ENCODE assay signal across 2 cellular contexts in genomic region chr17:44794699-44795413, GRCh38.
A peak's percentile ranks its signal among the peaks of the same experiment; 100 is the strongest.
TF ChIP-seq lines count a peak whose summit lies in the region.

No MANE protein-coding gene starts in this region.

TF ChIP-seq in GM23338, 12 proteins besides CTCF, POLR2A, EP300 and RAD21 (continued from another document):
- TF ChIP-seq, protein P1, sequence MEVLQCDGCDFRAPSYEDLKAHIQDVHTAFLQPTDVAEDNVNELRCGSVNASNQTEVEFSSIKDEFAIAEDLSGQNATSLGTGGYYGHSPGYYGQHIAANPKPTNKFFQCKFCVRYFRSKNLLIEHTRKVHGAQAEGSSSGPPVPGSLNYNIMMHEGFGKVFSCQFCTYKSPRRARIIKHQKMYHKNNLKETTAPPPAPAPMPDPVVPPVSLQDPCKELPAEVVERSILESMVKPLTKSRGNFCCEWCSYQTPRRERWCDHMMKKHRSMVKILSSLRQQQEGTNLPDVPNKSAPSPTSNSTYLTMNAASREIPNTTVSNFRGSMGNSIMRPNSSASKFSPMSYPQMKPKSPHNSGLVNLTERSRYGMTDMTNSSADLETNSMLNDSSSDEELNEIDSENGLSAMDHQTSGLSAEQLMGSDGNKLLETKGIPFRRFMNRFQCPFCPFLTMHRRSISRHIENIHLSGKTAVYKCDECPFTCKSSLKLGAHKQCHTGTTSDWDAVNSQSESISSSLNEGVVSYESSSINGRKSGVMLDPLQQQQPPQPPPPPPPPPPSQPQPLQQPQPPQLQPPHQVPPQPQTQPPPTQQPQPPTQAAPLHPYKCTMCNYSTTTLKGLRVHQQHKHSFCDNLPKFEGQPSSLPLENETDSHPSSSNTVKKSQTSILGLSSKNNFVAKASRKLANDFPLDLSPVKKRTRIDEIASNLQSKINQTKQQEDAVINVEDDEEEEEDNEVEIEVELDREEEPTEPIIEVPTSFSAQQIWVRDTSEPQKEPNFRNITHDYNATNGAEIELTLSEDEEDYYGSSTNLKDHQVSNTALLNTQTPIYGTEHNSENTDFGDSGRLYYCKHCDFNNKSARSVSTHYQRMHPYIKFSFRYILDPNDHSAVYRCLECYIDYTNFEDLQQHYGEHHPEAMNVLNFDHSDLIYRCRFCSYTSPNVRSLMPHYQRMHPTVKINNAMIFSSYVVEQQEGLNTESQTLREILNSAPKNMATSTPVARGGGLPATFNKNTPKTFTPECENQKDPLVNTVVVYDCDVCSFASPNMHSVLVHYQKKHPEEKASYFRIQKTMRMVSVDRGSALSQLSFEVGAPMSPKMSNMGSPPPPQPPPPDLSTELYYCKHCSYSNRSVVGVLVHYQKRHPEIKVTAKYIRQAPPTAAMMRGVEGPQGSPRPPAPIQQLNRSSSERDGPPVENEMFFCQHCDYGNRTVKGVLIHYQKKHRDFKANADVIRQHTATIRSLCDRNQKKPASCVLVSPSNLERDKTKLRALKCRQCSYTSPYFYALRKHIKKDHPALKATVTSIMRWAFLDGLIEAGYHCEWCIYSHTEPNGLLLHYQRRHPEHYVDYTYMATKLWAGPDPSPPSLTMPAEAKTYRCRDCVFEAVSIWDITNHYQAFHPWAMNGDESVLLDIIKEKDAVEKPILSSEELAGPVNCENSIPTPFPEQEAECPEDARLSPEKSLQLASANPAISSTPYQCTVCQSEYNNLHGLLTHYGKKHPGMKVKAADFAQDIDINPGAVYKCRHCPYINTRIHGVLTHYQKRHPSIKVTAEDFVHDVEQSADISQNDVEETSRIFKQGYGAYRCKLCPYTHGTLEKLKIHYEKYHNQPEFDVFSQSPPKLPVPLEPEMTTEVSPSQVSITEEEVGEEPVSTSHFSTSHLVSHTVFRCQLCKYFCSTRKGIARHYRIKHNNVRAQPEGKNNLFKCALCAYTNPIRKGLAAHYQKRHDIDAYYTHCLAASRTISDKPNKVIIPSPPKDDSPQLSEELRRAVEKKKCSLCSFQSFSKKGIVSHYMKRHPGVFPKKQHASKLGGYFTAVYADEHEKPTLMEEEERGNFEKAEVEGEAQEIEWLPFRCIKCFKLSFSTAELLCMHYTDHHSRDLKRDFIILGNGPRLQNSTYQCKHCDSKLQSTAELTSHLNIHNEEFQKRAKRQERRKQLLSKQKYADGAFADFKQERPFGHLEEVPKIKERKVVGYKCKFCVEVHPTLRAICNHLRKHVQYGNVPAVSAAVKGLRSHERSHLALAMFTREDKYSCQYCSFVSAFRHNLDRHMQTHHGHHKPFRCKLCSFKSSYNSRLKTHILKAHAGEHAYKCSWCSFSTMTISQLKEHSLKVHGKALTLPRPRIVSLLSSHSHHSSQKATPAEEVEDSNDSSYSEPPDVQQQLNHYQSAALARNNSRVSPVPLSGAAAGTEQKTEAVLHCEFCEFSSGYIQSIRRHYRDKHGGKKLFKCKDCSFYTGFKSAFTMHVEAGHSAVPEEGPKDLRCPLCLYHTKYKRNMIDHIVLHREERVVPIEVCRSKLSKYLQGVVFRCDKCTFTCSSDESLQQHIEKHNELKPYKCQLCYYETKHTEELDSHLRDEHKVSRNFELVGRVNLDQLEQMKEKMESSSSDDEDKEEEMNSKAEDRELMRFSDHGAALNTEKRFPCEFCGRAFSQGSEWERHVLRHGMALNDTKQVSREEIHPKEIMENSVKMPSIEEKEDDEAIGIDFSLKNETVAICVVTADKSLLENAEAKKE (CRISPR knock-in tag; IDR thresholded peaks at IDR 0.05), result no peak
- no peak for TF ChIP-seq EZH2phosphoT487 (IDR thresholded peaks at IDR 0.05; ENCODE audit: unreplicated experiment)
- no peak for TF ChIP-seq ZNF114 (CRISPR knock-in tag; IDR thresholded peaks at IDR 0.05)
- no peak for TF ChIP-seq STAT1 (IDR thresholded peaks at IDR 0.05; ENCODE audit: unreplicated experiment)
- no peak for TF ChIP-seq CREB1 (CRISPR knock-in tag; IDR thresholded peaks at IDR 0.05; ENCODE audit: low read depth)
- TF ChIP-seq POLR2AphosphoS5 (IDR thresholded peaks at IDR 0.05; ENCODE audit: low read depth), result no peak
- TF ChIP-seq EZH2 (IDR thresholded peaks at IDR 0.05; ENCODE audit: low read depth, unreplicated experiment), result no peak
- TF ChIP-seq NANOG (IDR thresholded peaks at IDR 0.05; ENCODE audit: borderline replicate concordance), result no peak
- TF ChIP-seq, protein P2, sequence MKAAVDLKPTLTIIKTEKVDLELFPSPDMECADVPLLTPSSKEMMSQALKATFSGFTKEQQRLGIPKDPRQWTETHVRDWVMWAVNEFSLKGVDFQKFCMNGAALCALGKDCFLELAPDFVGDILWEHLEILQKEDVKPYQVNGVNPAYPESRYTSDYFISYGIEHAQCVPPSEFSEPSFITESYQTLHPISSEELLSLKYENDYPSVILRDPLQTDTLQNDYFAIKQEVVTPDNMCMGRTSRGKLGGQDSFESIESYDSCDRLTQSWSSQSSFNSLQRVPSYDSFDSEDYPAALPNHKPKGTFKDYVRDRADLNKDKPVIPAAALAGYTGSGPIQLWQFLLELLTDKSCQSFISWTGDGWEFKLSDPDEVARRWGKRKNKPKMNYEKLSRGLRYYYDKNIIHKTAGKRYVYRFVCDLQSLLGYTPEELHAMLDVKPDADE (IDR thresholded peaks at IDR 0.05), result no peak
- TF ChIP-seq JUNB (IDR thresholded peaks at IDR 0.05; ENCODE audit: unreplicated experiment), result no peak
- TF ChIP-seq ZNF331 (CRISPR knock-in tag; IDR thresholded peaks at IDR 0.05; ENCODE audit: low read depth), result no peak
TF ChIP-seq in GM23338: peak in this region for 0.

TF ChIP-seq in SK-N-SH, 30 proteins besides CTCF, POLR2A, EP300 and RAD21 (continued from another document):
- TF ChIP-seq GABPA (IDR thresholded peaks at IDR 0.05; ENCODE audit: low read depth) (0 out of 2 replicates have a peak, but pooled peaks have one; percentile 43), MXI1 (IDR thresholded peaks at IDR 0.05; ENCODE audit: low read depth, low read length) (no peak), FOXJ3 (CRISPR knock-in tag; IDR thresholded peaks at IDR 0.05) (no peak), TAF1 (IDR thresholded peaks at IDR 0.05; ENCODE audit: borderline replicate concordance, low read depth, low read length) (no peak), RCOR1 (IDR thresholded peaks at IDR 0.05; ENCODE audit: low read length) (no peak), JUND (IDR thresholded peaks at IDR 0.05) (peak; percentile 63), RFX5 (IDR thresholded peaks at IDR 0.05; ENCODE audit: low read length) (no peak), IRF3 (IDR thresholded peaks at IDR 0.05; ENCODE audit: low read depth, low read length) (no peak), ZBTB33 (IDR thresholded peaks at IDR 0.05; ENCODE audit: borderline replicate concordance, low read depth) (no peak), TCF12 (IDR thresholded peaks at IDR 0.05) (peak; percentile 60), RXRA (IDR thresholded peaks at IDR 0.05; ENCODE audit: borderline replicate concordance, low read depth) (peak; percentile 24; the same call in 1 of the 2 replicates), FOSL2 (IDR thresholded peaks at IDR 0.05; ENCODE audit: borderline replicate concordance, low read depth) (peak; percentile 62; the same call in 1 of the 2 replicates)
- TF ChIP-seq, protein P3, sequence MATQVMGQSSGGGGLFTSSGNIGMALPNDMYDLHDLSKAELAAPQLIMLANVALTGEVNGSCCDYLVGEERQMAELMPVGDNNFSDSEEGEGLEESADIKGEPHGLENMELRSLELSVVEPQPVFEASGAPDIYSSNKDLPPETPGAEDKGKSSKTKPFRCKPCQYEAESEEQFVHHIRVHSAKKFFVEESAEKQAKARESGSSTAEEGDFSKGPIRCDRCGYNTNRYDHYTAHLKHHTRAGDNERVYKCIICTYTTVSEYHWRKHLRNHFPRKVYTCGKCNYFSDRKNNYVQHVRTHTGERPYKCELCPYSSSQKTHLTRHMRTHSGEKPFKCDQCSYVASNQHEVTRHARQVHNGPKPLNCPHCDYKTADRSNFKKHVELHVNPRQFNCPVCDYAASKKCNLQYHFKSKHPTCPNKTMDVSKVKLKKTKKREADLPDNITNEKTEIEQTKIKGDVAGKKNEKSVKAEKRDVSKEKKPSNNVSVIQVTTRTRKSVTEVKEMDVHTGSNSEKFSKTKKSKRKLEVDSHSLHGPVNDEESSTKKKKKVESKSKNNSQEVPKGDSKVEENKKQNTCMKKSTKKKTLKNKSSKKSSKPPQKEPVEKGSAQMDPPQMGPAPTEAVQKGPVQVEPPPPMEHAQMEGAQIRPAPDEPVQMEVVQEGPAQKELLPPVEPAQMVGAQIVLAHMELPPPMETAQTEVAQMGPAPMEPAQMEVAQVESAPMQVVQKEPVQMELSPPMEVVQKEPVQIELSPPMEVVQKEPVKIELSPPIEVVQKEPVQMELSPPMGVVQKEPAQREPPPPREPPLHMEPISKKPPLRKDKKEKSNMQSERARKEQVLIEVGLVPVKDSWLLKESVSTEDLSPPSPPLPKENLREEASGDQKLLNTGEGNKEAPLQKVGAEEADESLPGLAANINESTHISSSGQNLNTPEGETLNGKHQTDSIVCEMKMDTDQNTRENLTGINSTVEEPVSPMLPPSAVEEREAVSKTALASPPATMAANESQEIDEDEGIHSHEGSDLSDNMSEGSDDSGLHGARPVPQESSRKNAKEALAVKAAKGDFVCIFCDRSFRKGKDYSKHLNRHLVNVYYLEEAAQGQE (IDR thresholded peaks at IDR 0.05; ENCODE audit: low read depth, low read length), result no peak
- TF ChIP-seq, protein P4, sequence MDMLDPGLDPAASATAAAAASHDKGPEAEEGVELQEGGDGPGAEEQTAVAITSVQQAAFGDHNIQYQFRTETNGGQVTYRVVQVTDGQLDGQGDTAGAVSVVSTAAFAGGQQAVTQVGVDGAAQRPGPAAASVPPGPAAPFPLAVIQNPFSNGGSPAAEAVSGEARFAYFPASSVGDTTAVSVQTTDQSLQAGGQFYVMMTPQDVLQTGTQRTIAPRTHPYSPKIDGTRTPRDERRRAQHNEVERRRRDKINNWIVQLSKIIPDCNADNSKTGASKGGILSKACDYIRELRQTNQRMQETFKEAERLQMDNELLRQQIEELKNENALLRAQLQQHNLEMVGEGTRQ (IDR thresholded peaks at IDR 0.05; ENCODE audit: borderline replicate concordance, low read depth, low read length), result no peak
TF ChIP-seq in SK-N-SH: peak in this region for 10.
